In genomic region chr2:220347661-220348060, GRCh38 we compare ENCODE assay signal across 34 cellular contexts.
"Had no signal": no experiment of that assay in that cellular context is flagged by ENCODE, and none has a peak within 500 bp of the region (broad histone marks: within the 10 kb centered on the region; RNA-seq: fewer than 3 reads in every experiment).

No MANE protein-coding gene starts in this region.

- H3K27ac ChIP-seq: adrenal gland, body of pancreas, brain microvascular endothelial cell, breast epithelium, cardiac muscle cell, VCaP had no signal

- H3K4me1 ChIP-seq: adrenal gland, body of pancreas, breast epithelium had no signal

- H3K36me3 ChIP-seq: adrenal gland, brain microvascular endothelial cell, breast epithelium, cardiac muscle cell had no signal

- H3K9me3 ChIP-seq: adrenal gland, body of pancreas, breast epithelium had no signal

- H3K4me3 ChIP-seq: adrenal gland, body of pancreas, breast epithelium, cardiac muscle cell had no signal

- ATAC-seq: activated CD4-positive, alpha-beta T cell treated with anti-CD3 and anti-CD28 coated beads for 36 hours; activated CD8-positive, alpha-beta memory T cell treated with anti-CD3 and anti-CD28 coated beads, Interleukin-2, amount 10 ng/mL, durations not matched to agents 7 days and 5 days; activated CD8-positive, alpha-beta T cell treated with anti-CD3 and anti-CD28 coated beads, Interleukin-2, amount 10 ng/mL, durations not matched to agents 7 days and 5 days; activated naive CD4-positive, alpha-beta T cell treated with anti-CD3 and anti-CD28 coated beads, Interleukin-2, amount 50 U/mL, for 72 hours; activated T-cell treated with anti-CD3 and anti-CD28 coated beads, Interleukin-2, amount 50 U/mL, for 4 hours; activated T-cell treated with anti-CD3 and anti-CD28 coated beads, Interleukin-2, amount 50 U/mL, for 72 hours; activated T-helper 17 cell treated with anti-CD3 and anti-CD28 coated beads, Interleukin-2, amount 50 U/mL, for 72 hours; body of pancreas had no signal

- H3K27me3 ChIP-seq: adrenal gland, body of pancreas, brain microvascular endothelial cell, breast epithelium, cardiac muscle cell had no signal

- DNase-seq: activated B cell treated with CpG ODN at 0.5 μM for 24 hours; activated CD4-positive, alpha-beta memory T cell treated with anti-CD3 and anti-CD28 coated beads, Interleukin-2, amount 10 ng/mL, durations not matched to agents 7 days and 5 days; activated CD4-positive, alpha-beta T cell treated with anti-CD3 and anti-CD28 coated beads for 36 hours; activated CD4-positive, alpha-beta T cell treated with anti-CD3 and anti-CD28 coated beads for 48 hours; activated CD4-positive, alpha-beta T cell treated with anti-CD3 and anti-CD28 coated beads, Interleukin-2, amount 10 ng/mL, durations not matched to agents 7 days and 5 days; activated CD4-positive, alpha-beta T cell treated with anti-CD3 and anti-CD28 coated beads, Interleukin-2, amount 50 U/mL, for 48 hours; activated CD4-positive, CD25-positive, alpha-beta regulatory T cell treated with anti-CD3 and anti-CD28 coated beads, Interleukin-2, amount 50 U/mL, for 72 hours; activated CD8-positive, alpha-beta memory T cell treated with anti-CD3 and anti-CD28 coated beads for 24 hours; activated CD8-positive, alpha-beta memory T cell treated with anti-CD3 and anti-CD28 coated beads, Interleukin-2, amount 10 ng/mL, durations not matched to agents 7 days and 5 days; activated CD8-positive, alpha-beta memory T cell treated with anti-CD3 and anti-CD28 coated beads, Interleukin-2, amount 50 U/mL, for 48 hours; activated CD8-positive, alpha-beta T cell treated with anti-CD3 and anti-CD28 coated beads, Interleukin-2, amount 10 ng/mL, durations not matched to agents 7 days and 5 days; activated effector memory CD4-positive, alpha-beta T cell treated with anti-CD3 and anti-CD28 coated beads, Interleukin-2, amount 50 U/mL, for 16 hours; activated gamma-delta T cell treated with Interleukin-2 at 50 U/mL for 16 hours; activated naive CD4-positive, alpha-beta T cell; activated naive CD4-positive, alpha-beta T cell treated with anti-CD3 and anti-CD28 coated beads for 36 hours; activated naive CD4-positive, alpha-beta T cell treated with anti-CD3 and anti-CD28 coated beads, Interleukin-2, amount 50 U/mL, for 16 hours; activated naive CD8-positive, alpha-beta T cell treated with anti-CD3 and anti-CD28 coated beads for 36 hours; activated T-cell treated with anti-CD3 and anti-CD28 coated beads, Interleukin-2, amount 50 U/mL, for 4 hours; activated T-cell treated with anti-CD3 and anti-CD28 coated beads, Interleukin-2, amount 50 U/mL, for 72 hours; adrenal gland; amniotic stem cell; aorta; body of pancreas; brain microvascular endothelial cell; caudate nucleus; cerebellar nuclear complex; T-helper 1 cell; T-helper 2 cell; T-helper 9 cell had no signal
